ENCODE assay signal across 28 cellular contexts in the genomic region with DNA sequence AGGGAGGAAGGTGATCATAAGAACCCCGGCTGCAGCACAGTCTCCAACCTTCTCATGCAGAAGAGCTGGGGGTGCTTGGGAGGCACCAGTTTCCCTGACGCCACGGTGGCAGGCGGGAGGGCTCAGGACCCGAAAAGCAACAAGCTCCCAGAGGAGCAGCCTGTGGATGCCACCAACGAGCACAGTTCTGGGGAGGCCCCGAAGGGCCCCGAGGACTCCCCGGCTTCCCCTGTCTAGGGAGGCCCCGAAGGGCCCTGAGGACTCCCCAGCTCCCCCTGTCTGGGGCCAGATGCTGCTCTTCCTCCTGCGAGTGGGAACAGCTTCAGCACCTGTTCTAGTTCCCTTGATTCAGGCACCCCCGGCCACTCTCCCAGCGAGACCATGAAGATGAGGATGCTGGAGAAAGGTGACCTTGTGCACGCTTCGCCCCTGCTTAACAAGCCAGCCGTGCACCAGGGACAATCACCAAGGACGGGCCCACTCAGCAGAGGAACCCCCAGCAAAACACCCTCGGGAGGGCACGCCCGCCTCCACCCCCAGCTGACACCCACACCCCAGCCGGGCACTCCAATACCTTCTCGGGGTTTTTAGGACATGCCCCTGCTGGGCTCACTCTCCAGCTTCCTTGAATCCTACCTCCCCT.
"Had no signal": no experiment of that assay in that cellular context is flagged by ENCODE, and none has a peak within 500 bp of the region (broad histone marks: within the 10 kb centered on the region; RNA-seq: fewer than 3 reads in every experiment).

No MANE protein-coding gene starts in this region.

- H2AFZ ChIP-seq: neural progenitor cell had no signal

- H3K9ac ChIP-seq: neural progenitor cell had no signal

- H3K4me2 ChIP-seq: neural progenitor cell had no signal

- H3K36me3 ChIP-seq: heart right ventricle, left lung, neural progenitor cell, ovary, prostate gland, transverse colon, upper lobe of left lung had no signal

- FAIRE-seq: keratinocyte, urothelium cell line had no signal

- H3K4me1 ChIP-seq: heart right ventricle, prostate gland, transverse colon had no signal

- DNase-seq: heart right ventricle; hippocampal formation; left colon; left lung; mesendoderm; naive B cell; natural killer cell; nephron progenitor cell; ovary; retina; right cardiac atrium; stimulated activated CD4-positive, alpha-beta T cell treated with anti-CD3 and anti-CD28 coated beads, Interleukin-12 subunit alpha, Interleukin-12 subunit beta, amount 100 ng/mL, for 4 hours; stimulated activated CD4-positive, alpha-beta T cell treated with anti-CD3 and anti-CD28 coated beads, Interleukin-15, amount 100 ng/mL, for 24 hours; stimulated activated CD4-positive, alpha-beta T cell treated with anti-CD3 and anti-CD28 coated beads, Interleukin-2, amount 100 ng/mL, for 24 hours; stimulated activated CD4-positive, alpha-beta T cell treated with anti-CD3 and anti-CD28 coated beads, Interleukin-4, amount 100 ng/mL, for 24 hours; stimulated activated naive CD4-positive, alpha-beta T cell treated with Interleukin-2 at 50 U/mL for 16 hours; stimulated activated naive CD8-positive, alpha-beta T cell treated with anti-CD3 and anti-CD28 coated beads, Interleukin-15, amount 100 ng/mL, for 72 hours; substantia nigra; transverse colon had no signal

- H3K27ac ChIP-seq: heart right ventricle, left lung, neural progenitor cell, ovary, prostate gland, skin epidermis, transverse colon, upper lobe of left lung had no signal

- H3K9me3 ChIP-seq: heart right ventricle, left lung, ovary, prostate gland, transverse colon, upper lobe of left lung had no signal

- H3K4me3 ChIP-seq: heart right ventricle, left lung, lung, neural progenitor cell, ovary, prostate gland, skin epidermis, transverse colon, upper lobe of left lung had no signal

- H3K27me3 ChIP-seq: neural progenitor cell, ovary, transverse colon, upper lobe of left lung had no signal

- ATAC-seq: heart right ventricle; left colon; left lung; natural killer cell; right cardiac atrium; sciatic nerve; stimulated activated memory B cell treated with anti-CD40 and anti-IgM and Interleukin-4, amounts not matched to agents 10 μg/mL and 1 μg/mL and 100 μg/mL, for 72 hours; stimulated activated naive CD8-positive, alpha-beta T cell treated with anti-CD3 and anti-CD28 coated beads, Interleukin-15, amount 100 ng/mL, for 72 hours had no signal
